In genomic region chr19:38731654-38732301, GRCh38 we compare ENCODE assay signal across 9 cellular contexts. TPM values are rescaled to one million over a fixed set of nuclear protein-coding genes. Genes with fewer than 3 reads are reported as not detected.
DNase-seq lines count a peak whose midpoint lies in the region; ATAC-seq and TF ChIP-seq lines count a peak whose summit lies in the region.
"Had no signal": no experiment of that assay in that cellular context is flagged by ENCODE, and none has a peak within 500 bp of the region (broad histone marks: within the 10 kb centered on the region; RNA-seq: fewer than 3 reads in every experiment).

No MANE protein-coding gene starts in this region.

- CTCF ChIA-PET in activated B cell treated with CpG ODN at 0.5 μM for 24 hours (lab: Charles Lee): no interaction called here

- POLR2A ChIA-PET in activated B cell treated with CpG ODN at 0.5 μM for 24 hours (lab: Charles Lee): no interaction called here

- no peaks in the 10 kb centered on the region for H3K36me3 Mint-ChIP-seq in IgD-negative memory B cell
- H3K36me3 Mint-ChIP-seq in activated B cell treated with CpG ODN at 0.5 μM for 24 hours (ENCODE audit: low read depth): peaks cover 32% of the 10 kb centered on the region
- peaks cover 87% of the 10 kb centered on the region for H3K36me3 Mint-ChIP-seq in stimulated activated effector memory CD8-positive, alpha-beta T cell treated with anti-CD3 and anti-CD28 coated beads, Interleukin-12 subunit alpha, Interleukin-12 subunit beta, amount 100 ng/mL, for 72 hours

- TF ChIP-seq CTCF in activated B cell treated with CpG ODN at 0.5 μM for 24 hours (IDR thresholded peaks at IDR 0.05): no peak

- H3K4me1 Mint-ChIP-seq in IgD-negative memory B cell: peaks cover 12 to 23% (median 15%) of the 10 kb centered on the region in 3 donors
- H3K4me1 Mint-ChIP-seq in activated B cell treated with CpG ODN at 0.5 μM for 24 hours: peaks cover 35% of the 10 kb centered on the region
- H3K4me1 Mint-ChIP-seq in stimulated activated effector memory CD8-positive, alpha-beta T cell treated with anti-CD3 and anti-CD28 coated beads, Interleukin-12 subunit alpha, Interleukin-12 subunit beta, amount 100 ng/mL, for 72 hours: peaks cover 75% of the 10 kb centered on the region

- H3K9me3 Mint-ChIP-seq in IgD-negative memory B cell (no peaks in the 10 kb centered on the region), activated B cell treated with CpG ODN at 0.5 μM for 24 hours (no peaks in the 10 kb centered on the region)
- no peaks in the 10 kb centered on the region for H3K9me3 Mint-ChIP-seq in stimulated activated effector memory CD8-positive, alpha-beta T cell treated with anti-CD3 and anti-CD28 coated beads, Interleukin-12 subunit alpha, Interleukin-12 subunit beta, amount 100 ng/mL, for 72 hours

- peak overlapping the region in 2 of 4 donors; percentile 50 to 63 for H3K4me3 Mint-ChIP-seq in IgD-negative memory B cell
- H3K4me3 Mint-ChIP-seq in activated B cell treated with CpG ODN at 0.5 μM for 24 hours: no peak overlapping the region
- H3K4me3 Mint-ChIP-seq in stimulated activated effector memory CD8-positive, alpha-beta T cell treated with anti-CD3 and anti-CD28 coated beads, Interleukin-12 subunit alpha, Interleukin-12 subunit beta, amount 100 ng/mL, for 72 hours: no peak overlapping the region

- no peak for ATAC-seq in activated B cell treated with CpG ODN at 0.5 μM for 24 hours (ENCODE audit: low read depth)
- ATAC-seq in left colon: peak; percentile 51
- ATAC-seq in stimulated activated effector memory CD8-positive, alpha-beta T cell treated with anti-CD3 and anti-CD28 coated beads, Interleukin-12 subunit alpha, Interleukin-12 subunit beta, amount 100 ng/mL, for 72 hours: no peak
- no peak for ATAC-seq in GM18517 (IDR thresholded peaks at IDR 0.05; ENCODE audit: unreplicated experiment)
- no peak for ATAC-seq in HG02571 (IDR thresholded peaks at IDR 0.05; ENCODE audit: unreplicated experiment)

- H3K27me3 Mint-ChIP-seq in IgD-negative memory B cell: no peaks in the 10 kb centered on the region
- H3K27me3 Mint-ChIP-seq in activated B cell treated with CpG ODN at 0.5 μM for 24 hours: no peaks in the 10 kb centered on the region

- intact Hi-C loops in activated B cell treated with CpG ODN at 0.5 μM for 24 hours (cut with micrococcal nuclease): loop anchor here (10.0 kb wide), 1 partner anchor 187 kb away; no protein-coding TSS in a partner anchor
- intact Hi-C loops in left colon (cut with DNase I, micrococcal nuclease): no loop called here

- H3K27ac Mint-ChIP-seq in IgD-negative memory B cell (peak overlapping the region in 2 of 3 donors; percentile 91 to 95), activated B cell treated with CpG ODN at 0.5 μM for 24 hours (peak overlapping the region; percentile 48)
- peak overlapping the region; percentile 95 for H3K27ac Mint-ChIP-seq in stimulated activated effector memory CD8-positive, alpha-beta T cell treated with anti-CD3 and anti-CD28 coated beads, Interleukin-12 subunit alpha, Interleukin-12 subunit beta, amount 100 ng/mL, for 72 hours

- DNase-seq in activated B cell treated with CpG ODN at 0.5 μM for 24 hours: no peak
- peak; percentile 70 to 81 for DNase-seq in left colon
- DNase-seq in stimulated activated effector memory CD8-positive, alpha-beta T cell treated with anti-CD3 and anti-CD28 coated beads, Interleukin-12 subunit alpha, Interleukin-12 subunit beta, amount 100 ng/mL, for 72 hours (ENCODE audit: low spot score in 2 of 2): no peak
- DNase-seq in cerebellar nuclear complex (lab: John Stamatoyannopoulos, UW): no peak
- DNase-seq: effector CD8-positive, alpha-beta T cell had no signal

RNA-seq across cellular contexts. Expression of gene CAPN12, which starts 12.5 kb away (rescaled TPM):
- polyA plus RNA-seq in IgD-negative memory B cell: 31.6 TPM
- total RNA-seq in activated B cell treated with CpG ODN at 0.5 μM for 24 hours: 12.4 and 14.9 TPM in 2 replicates
- 10 to 100 TPM; 10.1 to 10.2 TPM for total RNA-seq in left colon

RNA-seq across cellular contexts. Expression of gene LGALS7, which starts 41.5 kb away (rescaled TPM):
- not detected for polyA plus RNA-seq in IgD-negative memory B cell
- not detected in 2 replicates for total RNA-seq in activated B cell treated with CpG ODN at 0.5 μM for 24 hours
- not detected for total RNA-seq in left colon
- total RNA-seq: lung microvascular endothelial cell had no signal

RNA-seq across cellular contexts. Expression of gene LGALS7B, which starts 57.2 kb away (rescaled TPM):
- polyA plus RNA-seq in IgD-negative memory B cell: not detected
- not detected in 2 replicates for total RNA-seq in activated B cell treated with CpG ODN at 0.5 μM for 24 hours
- not detected for total RNA-seq in left colon
- total RNA-seq: lung microvascular endothelial cell had no signal

Comparison
In these comparisons a context has a peak if more than half of its experiments do, and no peak if none do; other contexts are left out.
1. DNase-seq: peak in left colon (2 of 2); none in activated B cell treated with CpG ODN at 0.5 μM for 24 hours (single experiment), stimulated activated effector memory CD8-positive, alpha-beta T cell treated with anti-CD3 and anti-CD28 coated beads, Interleukin-12 subunit alpha, Interleukin-12 subunit beta, amount 100 ng/mL, for 72 hours (0 of 2) and cerebellar nuclear complex (0 of 2).
2. Peak in every context shown above with its lines, with median percentiles within 50 percentile points of each other: H3K27ac Mint-ChIP-seq.